ENCODE assay signal across 17 cellular contexts in the genomic region with DNA sequence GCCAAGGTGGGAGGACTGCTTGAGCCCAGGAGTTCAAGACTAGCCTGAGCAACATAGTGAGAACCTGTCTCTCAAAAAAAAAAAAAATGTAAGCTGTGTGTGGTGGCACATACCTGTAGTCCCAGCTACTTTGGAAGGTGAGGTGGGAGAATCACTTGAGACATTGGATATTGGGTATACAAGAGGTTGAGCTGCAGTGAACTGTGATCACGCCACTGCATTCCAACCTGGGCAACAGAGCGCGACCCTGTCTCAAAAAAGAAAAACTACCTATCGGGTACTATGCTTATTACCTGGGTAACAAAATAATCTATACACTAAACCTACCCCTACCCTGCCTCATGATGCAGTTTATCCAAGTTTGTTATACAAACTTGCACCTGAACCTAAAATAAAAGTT.
A peak's percentile ranks its signal among the peaks of the same experiment; 100 is the strongest.
DNase-seq lines count a peak whose midpoint lies in the region; ATAC-seq, FAIRE-seq and TF ChIP-seq lines count a peak whose summit lies in the region.
"Had no signal": no experiment of that assay in that cellular context is flagged by ENCODE, and none has a peak within 500 bp of the region (broad histone marks: within the 10 kb centered on the region; RNA-seq: fewer than 3 reads in every experiment).

No MANE protein-coding gene starts in this region.

- H3K36me3 Mint-ChIP-seq in osteocyte (ENCODE audit: unreplicated experiment) (peaks cover 19% of the 10 kb centered on the region), glutamatergic neuron (ENCODE audit: unreplicated experiment) (peaks cover 12% of the 10 kb centered on the region)

- H3K27ac Mint-ChIP-seq in osteocyte (ENCODE audit: unreplicated experiment) (peak overlapping the region; percentile 90), glutamatergic neuron (ENCODE audit: unreplicated experiment) (no peak overlapping the region)
- H3K27ac Mint-ChIP-seq: CD4-positive, alpha-beta T cell; H9 had no signal

- H3K4me3 Mint-ChIP-seq in osteocyte (ENCODE audit: unreplicated experiment) (no peak overlapping the region), glutamatergic neuron (ENCODE audit: unreplicated experiment) (no peak overlapping the region)
- H3K4me3 Mint-ChIP-seq: CD4-positive, alpha-beta T cell; H9 had no signal

- no peak for ATAC-seq in GM21367 (IDR thresholded peaks at IDR 0.05; ENCODE audit: unreplicated experiment)

- H3K4me1 Mint-ChIP-seq in osteocyte (ENCODE audit: unreplicated experiment) (peaks cover 34% of the 10 kb centered on the region), glutamatergic neuron (ENCODE audit: low read depth, unreplicated experiment) (peaks cover 4% of the 10 kb centered on the region)

- no peak for FAIRE-seq in RCC 7860 (lab: Jason Lieb, UNC)
- FAIRE-seq: A204.1, D721Med, G401.6, GM12892, GM18507, H1 had no signal

- H3K27me3 Mint-ChIP-seq in osteocyte (ENCODE audit: unreplicated experiment) (no peaks in the 10 kb centered on the region), glutamatergic neuron (ENCODE audit: unreplicated experiment) (no peaks in the 10 kb centered on the region)
- H3K27me3 Mint-ChIP-seq: CD4-positive, alpha-beta T cell had no signal

- TF ChIP-seq CTCF in osteocyte (IDR thresholded peaks at IDR 0.05) (no peak), glutamatergic neuron (IDR thresholded peaks at IDR 0.05; ENCODE audit: partially characterized antibody, unreplicated experiment) (no peak)

- DNase-seq in RCC 7860 (ENCODE audit: low spot score) (peak; percentile 13), kidney tubule cell (ENCODE audit: low spot score) (peak; percentile 72), osteocyte (ENCODE audit: extremely low spot score, unreplicated experiment) (no peak), glutamatergic neuron (no peak), HCEC 1CT (no peak), T1000 (lab: John Stamatoyannopoulos, UW) (no peak)
- DNase-seq: AML-193; Caco-2; CD4-positive, alpha-beta T cell; H9 had no signal

- H3K9me3 Mint-ChIP-seq in osteocyte (ENCODE audit: unreplicated experiment) (no peaks in the 10 kb centered on the region), glutamatergic neuron (ENCODE audit: unreplicated experiment) (peaks cover 4% of the 10 kb centered on the region)
- H3K9me3 Mint-ChIP-seq: CD4-positive, alpha-beta T cell; H9 had no signal

Comparison
In these comparisons a context has a peak if more than half of its experiments do, and no peak if none do; other contexts are left out.
1. DNase-seq: peak in RCC 7860 (single experiment) and kidney tubule cell (single experiment); none in osteocyte (single experiment), glutamatergic neuron (single experiment), HCEC 1CT (single experiment) and T1000 (single experiment).